9 cellular contexts compared by ENCODE assay signal in genomic region chr15:89139613-89140499, GRCh38. TPM values are rescaled to one million over a fixed set of nuclear protein-coding genes. Genes with fewer than 3 reads are reported as not detected.
A peak's percentile ranks its signal among the peaks of the same experiment; 100 is the strongest.
DNase-seq lines count a peak whose midpoint lies in the region; ATAC-seq and TF ChIP-seq lines count a peak whose summit lies in the region.
"Had no signal": no experiment of that assay in that cellular context is flagged by ENCODE, and none has a peak within 500 bp of the region (broad histone marks: within the 10 kb centered on the region; RNA-seq: fewer than 3 reads in every experiment).

No MANE protein-coding gene starts in this region.

- CTCF ChIA-PET in AG04449 (lab: Yijun Ruan, JAX) = interaction anchor here (0.6 to 7.3 kb wide), 4 partner anchors 10 to 82 kb away, joined by 3 to 75 read pairs (median 23); no protein-coding TSS in a partner anchor

- no peak for DNase-seq in AG04449 (ENCODE audit: low read depth, low spot score)
- peak; percentile 83 for DNase-seq in LNCaP clone FGC (ENCODE audit: low read depth)
- no peak for DNase-seq in epithelial cell of proximal tubule (ENCODE audit: low read depth)
- DNase-seq in activated CD8-positive, alpha-beta memory T cell treated with anti-CD3 and anti-CD28 coated beads for 24 hours = no peak
- no peak for DNase-seq in hepatic stellate cell (ENCODE audit: low spot score)
- no peak for DNase-seq in SK-N-DZ (ENCODE audit: low spot score)
- DNase-seq: COR-L47 had no signal

- no peaks in the 10 kb centered on the region for H3K9me3 ChIP-seq in mesodermal cell (ENCODE audit: control insufficient read depth, low read length)

- peak overlapping the region; percentile 26 for H3K27ac ChIP-seq in mesodermal cell (ENCODE audit: low read depth, low read length, severe bottlenecking)

- no peak for ATAC-seq in HG03457 (IDR thresholded peaks at IDR 0.05; ENCODE audit: unreplicated experiment)

- peaks cover 37% of the 10 kb centered on the region for H3K4me1 ChIP-seq in mesodermal cell (ENCODE audit: control insufficient read depth, insufficient read depth, low read length, poor library complexity, severe bottlenecking)

- POLR2A ChIA-PET in AG04449 (lab: Yijun Ruan, JAX) = no interaction called here

- H3K36me3 ChIP-seq in mesodermal cell (ENCODE audit: control insufficient read depth, insufficient read depth, low read length) = no peaks in the 10 kb centered on the region

- WGBS in mesodermal cell (ENCODE audit: insufficient coverage in 2 of 2), 2 experiments = 81 to 83% methylated on average over 6 to 7 of the region's 8 CpGs

- H3K4me3 ChIP-seq in AG04449 (ENCODE audit: low read depth, low read length) = no peak overlapping the region
- H3K4me3 ChIP-seq in LNCaP clone FGC (ENCODE audit: low read depth, low read length) = no peak overlapping the region
- no peak overlapping the region for H3K4me3 ChIP-seq in epithelial cell of proximal tubule (ENCODE audit: low read depth, low read length)
- H3K4me3 ChIP-seq in mesodermal cell (ENCODE audit: extremely low read depth, insufficient read depth, low read length, poor library complexity, severe bottlenecking) = no peak overlapping the region

- TF ChIP-seq CTCF in AG04449 (IDR thresholded peaks at IDR 0.05; ENCODE audit: insufficient read depth, low read length, missing control alignments) = peak; percentile 20
- TF ChIP-seq CTCF in LNCaP clone FGC (IDR thresholded peaks at IDR 0.05; ENCODE audit: control insufficient read depth, extremely low read depth, insufficient read depth) = peak; percentile 47
- peak; percentile 36 for TF ChIP-seq CTCF in epithelial cell of proximal tubule (conservative IDR thresholded peaks at IDR 0.05; ENCODE audit: low read depth, low read length)

RNA-seq across cellular contexts. Expression of gene ABHD2, which starts 51.6 kb away (rescaled TPM):
- 32.9 and 45.9 TPM in 2 replicates for total RNA-seq in epithelial cell of proximal tubule
- polyA plus RNA-seq in mesodermal cell (2013, experiment 1 of 2) = 16.4 TPM
- polyA plus RNA-seq in mesodermal cell (2013, experiment 2 of 2) = 16.7 TPM
- polyA plus RNA-seq in SK-N-DZ (2014; cell fraction: cytosol; rRNA removed) = 8.2 and 13.7 TPM in 2 replicates
- 3.5 and 5.1 TPM in 2 replicates for polyA plus RNA-seq in SK-N-DZ (2014; cell fraction: nucleus; rRNA removed)
